In genomic region chr2:234495076-234495800, GRCh38 we compare ENCODE assay signal across 8 cellular contexts. TPM values are rescaled to one million over a fixed set of nuclear protein-coding genes. Genes with fewer than 3 reads are reported as not detected.
DNase-seq lines count a peak whose midpoint lies in the region; FAIRE-seq and TF ChIP-seq lines count a peak whose summit lies in the region.

No MANE protein-coding gene starts in this region.

- FAIRE-seq in keratinocyte (lab: Jason Lieb, UNC), result no peak

- peak overlapping the region; percentile 91 for H3K4me2 ChIP-seq in keratinocyte (ENCODE audit: control insufficient read depth, extremely low read depth, insufficient read depth, low read depth, low read length)

- H2AFZ ChIP-seq in keratinocyte (ENCODE audit: control insufficient read depth, low read length), result no peak overlapping the region

- no peak overlapping the region; the same call in 1 of the 2 replicates for H3K27ac ChIP-seq in HUES64 (ENCODE audit: low read depth, low read length)
- H3K27ac ChIP-seq in angular gyrus (ENCODE audit: low read depth, low read length), result peak overlapping the region; percentile 62
- H3K27ac ChIP-seq in keratinocyte (ENCODE audit: control insufficient read depth, insufficient read depth, low read length), result peak overlapping the region; percentile 94
- no peak overlapping the region for H3K27ac ChIP-seq in testis

- 2% methylated on average over 21 of the region's 22 CpGs for WGBS in HUES64
- 16 to 19% methylated on average over 15 to 22 of the region's 22 CpGs for WGBS in testis, 2 donors

- intact Hi-C loops in testis (cut with DNase I; ENCODE audit: low total_unique reads), result no loop called here

- no peak for TF ChIP-seq CTCF in BJ (IDR thresholded peaks at IDR 0.05; ENCODE audit: insufficient read depth, low read depth, low read length)
- no peak for TF ChIP-seq CTCF in keratinocyte (optimal IDR thresholded peaks at IDR 0.05 in 1 of 3, IDR thresholded peaks at IDR 0.05 in 1 of 3, conservative IDR thresholded peaks at IDR 0.05 in 1 of 3; ENCODE audit: extremely low read depth in 1 of 3, insufficient read depth in 2 of 3, low read length in 3 of 3)
- no peak for TF ChIP-seq CTCF in testis (IDR thresholded peaks at IDR 0.05)
- no peak for TF ChIP-seq CTCF in GM10266 (IDR thresholded peaks at IDR 0.05; ENCODE audit: control insufficient read depth, insufficient read depth, low read depth, missing control alignments)

- TF ChIP-seq POLR2A in testis (IDR thresholded peaks at IDR 0.05), result no peak

- H3K36me3 ChIP-seq in BJ (ENCODE audit: control insufficient read depth, insufficient read depth, low read length), result no peaks in the 10 kb centered on the region
- H3K36me3 ChIP-seq in HUES64 (ENCODE audit: insufficient read depth, low read length), result peaks cover 3% of the 10 kb centered on the region; the same call in 1 of the 2 replicates
- H3K36me3 ChIP-seq in keratinocyte (ENCODE audit: control insufficient read depth in 2 of 2, extremely low read depth in 1 of 2, insufficient read depth in 2 of 2, low read length in 2 of 2), result peaks cover 10 to 22% of the 10 kb centered on the region in 2 experiments
- no peaks in the 10 kb centered on the region for H3K36me3 ChIP-seq in testis (ENCODE audit: low read depth, missing control alignments)

- H3K4me3 ChIP-seq in BJ (ENCODE audit: low read depth, low read length), result peak overlapping the region; percentile 51
- H3K4me3 ChIP-seq in HUES64 (ENCODE audit: low read length), result peak overlapping the region; percentile 93
- peak overlapping the region; percentile 95 to 98 (median 97) for H3K4me3 ChIP-seq in keratinocyte (ENCODE audit: control insufficient read depth in 2 of 3, extremely low read depth in 1 of 3, insufficient read depth in 2 of 3, low read depth in 1 of 3, low read length in 3 of 3)
- peak overlapping the region; percentile 40 to 60 for H3K4me3 ChIP-seq in testis

- dilution Hi-C loops in keratinocyte (cut with MboI; ENCODE audit: extremely low pct_ligation_motif_present, low sequenced_read_pairs), result no loop called here

- no peak for DNase-seq in BJ (ENCODE audit: low read depth)
- no peak for DNase-seq in keratinocyte (ENCODE audit: low read depth, low spot score)
- no peak for DNase-seq in testis
- DNase-seq in NCI-H774 (lab: John Stamatoyannopoulos, UW), result no peak
- no peak for DNase-seq in GM10266 (ENCODE audit: extremely low spot score)
- DNase-seq in CD1c-positive myeloid dendritic cell (ENCODE audit: extremely low spot score), result no peak

- H4K20me1 ChIP-seq in keratinocyte (ENCODE audit: control insufficient read depth, extremely low read depth, insufficient read depth, low read length), result peaks cover 11% of the 10 kb centered on the region

- CTCF ChIA-PET in BJ (lab: Yijun Ruan, JAX), result interaction anchor here (1.0 to 3.9 kb wide), 4 partner anchors 49 to 359 kb away, joined by 4 to 20 read pairs (median 10); no protein-coding TSS in a partner anchor

- peaks cover 52% of the 10 kb centered on the region for H3K79me2 ChIP-seq in keratinocyte (ENCODE audit: control insufficient read depth, insufficient read depth, low read length)

- H3K9me3 ChIP-seq in HUES64 (ENCODE audit: insufficient read depth, low read depth, low read length) (no peaks in the 10 kb centered on the region), keratinocyte (ENCODE audit: control insufficient read depth, low read depth, low read length) (no peaks in the 10 kb centered on the region), testis (no peaks in the 10 kb centered on the region)

- POLR2A ChIA-PET in BJ (lab: Charles Lee), result no interaction called here

- H3K4me1 ChIP-seq in HUES64 (ENCODE audit: insufficient read depth, low read length) (peaks cover 21% of the 10 kb centered on the region; the same call in 1 of the 2 replicates), keratinocyte (ENCODE audit: control insufficient read depth, extremely low read depth, insufficient read depth, low read length) (peaks cover 22% of the 10 kb centered on the region), testis (no peaks in the 10 kb centered on the region)

- H3K27me3 ChIP-seq in BJ (ENCODE audit: control insufficient read depth, insufficient read depth, low read length), result no peaks in the 10 kb centered on the region
- H3K27me3 ChIP-seq in HUES64 (ENCODE audit: insufficient read depth, low read length), result peaks cover 33% of the 10 kb centered on the region
- H3K27me3 ChIP-seq in keratinocyte (ENCODE audit: control insufficient read depth, extremely low read depth, insufficient read depth, low read length), result no peaks in the 10 kb centered on the region
- H3K27me3 ChIP-seq in testis, result no peaks in the 10 kb centered on the region

- H3K9me1 ChIP-seq in keratinocyte (ENCODE audit: control insufficient read depth, extremely low read depth, insufficient read depth, low read length), result no peaks in the 10 kb centered on the region

- H3K9ac ChIP-seq in HUES64 (ENCODE audit: low read depth, low read length) (peak overlapping the region; percentile 80), keratinocyte (ENCODE audit: control insufficient read depth, extremely low read depth, insufficient read depth, low read length) (peak overlapping the region; percentile 97)

RNA-seq across cellular contexts. Expression of gene ARL4C, which starts 1.6 kb away (rescaled TPM):
- polyA plus RNA-seq in BJ (2011; rRNA removed), result 1.6 and 2.1 TPM in 2 replicates
- polyA minus RNA-seq in BJ (2011; rRNA and poly(A)+ RNA removed), result 1.7 and 2.0 TPM in 2 replicates
- polyA plus RNA-seq in HUES64 (2013, experiment 1 of 2), result 15.5 TPM
- polyA plus RNA-seq in HUES64 (2013, experiment 2 of 2), result 17.4 TPM
- 55.0 to 108 TPM (median 79.5 TPM) in 3 replicates for polyA plus RNA-seq in keratinocyte
- 15.7 TPM for polyA plus RNA-seq in keratinocyte (2011; ENCODE audit: low read depth)
- 88.4 and 91.7 TPM in 2 replicates for polyA plus RNA-seq in keratinocyte (2011; cell fraction: cytosol; rRNA removed)
- polyA plus RNA-seq in keratinocyte (2011; cell fraction: nucleus; rRNA removed), result 80.7 and 82.4 TPM in 2 replicates
- 33.5 and 151 TPM in 2 replicates for polyA plus RNA-seq in keratinocyte (2012; ENCODE audit: low replicate concordance)
- polyA minus RNA-seq in keratinocyte, result 54.9 to 71.5 TPM (median 67.6 TPM) in 3 replicates
- 123 TPM for polyA minus RNA-seq in keratinocyte (2011; cell fraction: cytosol; rRNA and poly(A)+ RNA removed)
- polyA minus RNA-seq in keratinocyte (2011; cell fraction: nucleus; rRNA and poly(A)+ RNA removed), result 45.6 and 62.1 TPM in 2 replicates
- 1 to 10 TPM; 1.3 to 3.0 TPM for total RNA-seq in testis
- 4.4 TPM for polyA plus RNA-seq in testis (ENCODE audit: insufficient read depth, low read depth, low replicate concordance)

Comparison
In these comparisons a context has a peak if more than half of its experiments do, and no peak if none do; other contexts are left out.
1. H3K27ac ChIP-seq: peak in angular gyrus (single experiment) and keratinocyte (single experiment); none in HUES64 (single experiment) and testis (0 of 2).
2. Peak in every context shown above with its lines, with median percentiles within 50 percentile points of each other: H3K4me3 ChIP-seq.